In genomic region chrX:73398185-73398914, GRCh38 we compare ENCODE assay signal across 31 cellular contexts. TPM values are rescaled to one million over a fixed set of nuclear protein-coding genes. Genes with fewer than 3 reads are reported as not detected.
"Had no signal": no experiment of that assay in that cellular context is flagged by ENCODE, and none has a peak within 500 bp of the region (broad histone marks: within the 10 kb centered on the region; RNA-seq: fewer than 3 reads in every experiment).

No MANE protein-coding gene starts in this region.

- H3K4me3 ChIP-seq: colonic mucosa, esophagus squamous epithelium, gastrocnemius medialis, heart right ventricle, left ventricle myocardium inferior, lower lobe of right lung had no signal

- H3K27ac ChIP-seq: colonic mucosa, epithelial cell of prostate, esophagus squamous epithelium, gastrocnemius medialis, heart right ventricle, left ventricle myocardium inferior, lower lobe of right lung had no signal

- H3K27me3 ChIP-seq: colonic mucosa, esophagus squamous epithelium, gastrocnemius medialis had no signal

- H3K4me1 ChIP-seq: colonic mucosa, esophagus squamous epithelium, gastrocnemius medialis, heart right ventricle, left ventricle myocardium inferior, lower lobe of right lung had no signal

- FAIRE-seq: endometrium, islet of Langerhans, keratinocyte had no signal

- ATAC-seq: effector memory CD8-positive, alpha-beta T cell; esophagus mucosa; gastrocnemius medialis; heart right ventricle; left cardiac atrium; lower lobe of right lung; naive thymus-derived CD4-positive, alpha-beta T cell had no signal

- DNase-seq: colonic mucosa; cortex of kidney; effector CD8-positive, alpha-beta T cell; effector memory CD8-positive, alpha-beta T cell; endodermal cell; erythroblast; esophagus squamous epithelium; foreskin fibroblast; foreskin melanocyte; gastrocnemius medialis; glutamatergic neuron; head of caudate nucleus; heart right ventricle; hippocampal formation; left cardiac atrium; left ventricle myocardium inferior; lower lobe of right lung; mesenchymal stem cell; midbrain; naive thymus-derived CD4-positive, alpha-beta T cell had no signal

- H3K36me3 ChIP-seq: colonic mucosa, esophagus squamous epithelium, gastrocnemius medialis, heart right ventricle, left ventricle myocardium inferior, lower lobe of right lung had no signal

RNA-seq across cellular contexts. Expression of gene CDX4, which starts 48.5 kb away (rescaled TPM):
- total RNA-seq: colonic mucosa; dermis microvascular lymphatic vessel endothelial cell; esophagus mucosa; esophagus squamous epithelium; gastrocnemius medialis; glomerular endothelial cell; heart right ventricle; kidney epithelial cell; left cardiac atrium; left ventricle myocardium inferior; lower lobe of right lung; lung microvascular endothelial cell; mononuclear cell; mucosa of gallbladder; naive thymus-derived CD4-positive, alpha-beta T cell had no signal
- polyA plus RNA-seq: heart right ventricle; keratinocyte; naive thymus-derived CD4-positive, alpha-beta T cell had no signal
